ENCODE assay signal across 10 cellular contexts in the genomic region with DNA sequence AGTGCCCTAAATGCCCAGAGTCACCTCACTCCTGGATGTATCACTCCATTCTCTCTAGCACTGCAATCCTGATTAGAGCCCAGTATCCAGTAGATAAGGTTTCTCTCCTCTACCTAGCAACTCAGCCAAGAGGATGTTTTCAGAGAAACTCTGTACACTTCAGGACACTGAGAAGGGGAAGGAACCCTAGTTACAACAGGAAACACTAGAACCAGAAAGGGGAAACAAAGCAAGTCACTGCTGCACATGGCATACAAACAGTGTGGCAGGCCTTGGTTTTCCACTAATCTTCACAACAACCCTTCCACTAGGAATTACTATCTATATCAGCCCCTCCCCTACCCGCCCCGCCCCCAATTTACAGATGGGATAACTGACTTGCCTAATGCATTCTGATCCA. TPM values are rescaled to one million over a fixed set of nuclear protein-coding genes. Genes with fewer than 3 reads are reported as not detected.
DNase-seq lines count a peak whose midpoint lies in the region; ATAC-seq, FAIRE-seq and TF ChIP-seq lines count a peak whose summit lies in the region.
"Had no signal": no experiment of that assay in that cellular context is flagged by ENCODE, and none has a peak within 500 bp of the region (broad histone marks: within the 10 kb centered on the region; RNA-seq: fewer than 3 reads in every experiment).

No MANE protein-coding gene starts in this region.

- H3K4me3 Mint-ChIP-seq in T-helper 2 cell treated with Interferon-gamma antibody and Interleukin-4, amounts not matched to agents 5 μg/mL and 100 μg/mL, for 36 hours = peak overlapping the region; percentile 85

- H3K27ac ChIP-seq in GM23248 (no peak overlapping the region), keratinocyte (ENCODE audit: control insufficient read depth, insufficient read depth, low read length) (no peak overlapping the region)
- H3K27ac ChIP-seq: right lobe of liver had no signal

- H3K4me1 ChIP-seq in GM23248 (ENCODE audit: insufficient read depth) = peaks cover 26% of the 10 kb centered on the region
- peaks cover 37% of the 10 kb centered on the region for H3K4me1 ChIP-seq in keratinocyte (ENCODE audit: control insufficient read depth, extremely low read depth, insufficient read depth, low read length)

- peaks cover 13% of the 10 kb centered on the region for H3K36me3 Mint-ChIP-seq in T-helper 2 cell treated with Interferon-gamma antibody and Interleukin-4, amounts not matched to agents 5 μg/mL and 100 μg/mL, for 36 hours (ENCODE audit: low read depth)

- no peaks in the 10 kb centered on the region for H3K9me1 ChIP-seq in keratinocyte (ENCODE audit: control insufficient read depth, extremely low read depth, insufficient read depth, low read length)

- TF ChIP-seq CTCF in keratinocyte (optimal IDR thresholded peaks at IDR 0.05 in 1 of 3, IDR thresholded peaks at IDR 0.05 in 1 of 3, conservative IDR thresholded peaks at IDR 0.05 in 1 of 3; ENCODE audit: extremely low read depth in 1 of 3, insufficient read depth in 2 of 3, low read length in 3 of 3) = no peak

- DNase-seq in Ammon's horn (ENCODE audit: low spot score) (peak; percentile 7), GM23248 (no peak), keratinocyte (ENCODE audit: low read depth, low spot score) (no peak), ureter (ENCODE audit: low spot score) (no peak), NCI-H510A (lab: John Stamatoyannopoulos, UW) (no peak), HuH-7.5 (ENCODE audit: low spot score) (no peak)
- DNase-seq in T-helper 2 cell treated with Interferon-gamma antibody and Interleukin-4, amounts not matched to agents 5 μg/mL and 100 μg/mL, for 36 hours (ENCODE audit: low spot score) = no peak
- DNase-seq: heart right ventricle, right lobe of liver had no signal

- H3K9me3 Mint-ChIP-seq in T-helper 2 cell treated with Interferon-gamma antibody and Interleukin-4, amounts not matched to agents 5 μg/mL and 100 μg/mL, for 36 hours = no peaks in the 10 kb centered on the region

- H3K4me3 ChIP-seq in GM23248 = peak overlapping the region; percentile 91
- H3K4me3 ChIP-seq in keratinocyte (ENCODE audit: control insufficient read depth in 2 of 3, extremely low read depth in 1 of 3, insufficient read depth in 2 of 3, low read depth in 1 of 3, low read length in 3 of 3) = peak overlapping the region in 2 of 3 experiments; percentile 74 to 90

- H2AFZ ChIP-seq in GM23248 (no peak overlapping the region), keratinocyte (ENCODE audit: control insufficient read depth, low read length) (no peak overlapping the region)

- in situ Hi-C loops in GM23248 (cut with MboI) = no loop called here

- no peaks in the 10 kb centered on the region; the same call in 1 of the 2 replicates for H3F3A ChIP-seq in GM23248 (ENCODE audit: insufficient read depth)

- peak overlapping the region; percentile 97 for H3K4me2 ChIP-seq in GM23248 (ENCODE audit: unreplicated experiment)
- peak overlapping the region; percentile 81 for H3K4me2 ChIP-seq in keratinocyte (ENCODE audit: control insufficient read depth, extremely low read depth, insufficient read depth, low read depth, low read length)

- H3K36me3 ChIP-seq in GM23248 (ENCODE audit: low read depth) (peaks cover 5% of the 10 kb centered on the region), keratinocyte (ENCODE audit: control insufficient read depth in 2 of 2, extremely low read depth in 1 of 2, insufficient read depth in 2 of 2, low read length in 2 of 2) (peaks cover 6 to 17% of the 10 kb centered on the region in 2 experiments)

- no peak for ATAC-seq in GM18517 (IDR thresholded peaks at IDR 0.05; ENCODE audit: unreplicated experiment)
- ATAC-seq: heart right ventricle had no signal

- H3K27me3 ChIP-seq in GM23248 (replicated peaks; ENCODE audit: insufficient read depth) (no peaks in the 10 kb centered on the region), keratinocyte (ENCODE audit: control insufficient read depth, extremely low read depth, insufficient read depth, low read length) (no peaks in the 10 kb centered on the region)
- H3K27me3 ChIP-seq: heart right ventricle, right lobe of liver had no signal

- no peaks in the 10 kb centered on the region for H4K20me1 ChIP-seq in GM23248 (ENCODE audit: insufficient read depth)
- H4K20me1 ChIP-seq in keratinocyte (ENCODE audit: control insufficient read depth, extremely low read depth, insufficient read depth, low read length) = no peaks in the 10 kb centered on the region

- dilution Hi-C loops in keratinocyte (cut with MboI; ENCODE audit: extremely low pct_ligation_motif_present, low sequenced_read_pairs) = no loop called here

- H3K4me1 Mint-ChIP-seq in T-helper 2 cell treated with Interferon-gamma antibody and Interleukin-4, amounts not matched to agents 5 μg/mL and 100 μg/mL, for 36 hours (ENCODE audit: low read depth) = peaks cover 31% of the 10 kb centered on the region

- no peaks in the 10 kb centered on the region for H3K9me3 ChIP-seq in GM23248 (ENCODE audit: low read depth)
- no peaks in the 10 kb centered on the region for H3K9me3 ChIP-seq in keratinocyte (ENCODE audit: control insufficient read depth, low read depth, low read length)
- H3K9me3 ChIP-seq: heart right ventricle, right lobe of liver had no signal

- no peaks in the 10 kb centered on the region for H3K27me3 Mint-ChIP-seq in T-helper 2 cell treated with Interferon-gamma antibody and Interleukin-4, amounts not matched to agents 5 μg/mL and 100 μg/mL, for 36 hours (ENCODE audit: low read depth)

- H3K9ac ChIP-seq in GM23248 (peak overlapping the region; percentile 86; the same call in 1 of the 2 replicates), keratinocyte (ENCODE audit: control insufficient read depth, extremely low read depth, insufficient read depth, low read length) (peak overlapping the region; percentile 4)

- WGBS in GM23248 (ENCODE audit: low coverage in 1 of 2, low lambda C conversion rate in 2 of 2, missing lambda C conversion rate in 2 of 2), 2 experiments = 74 to 92% methylated on average over 2 of the region's 2 CpGs

- FAIRE-seq in keratinocyte (lab: Jason Lieb, UNC) = peak; percentile 55

- H3K27ac Mint-ChIP-seq in T-helper 2 cell treated with Interferon-gamma antibody and Interleukin-4, amounts not matched to agents 5 μg/mL and 100 μg/mL, for 36 hours = no peak overlapping the region

- H3K79me2 ChIP-seq in GM23248 (ENCODE audit: insufficient read depth) (peaks cover 64% of the 10 kb centered on the region), keratinocyte (ENCODE audit: control insufficient read depth, insufficient read depth, low read length) (peaks cover 39% of the 10 kb centered on the region)

- no peaks in the 10 kb centered on the region for H3K9me2 ChIP-seq in GM23248 (ENCODE audit: insufficient read depth)

RNA-seq across cellular contexts. Expression of a gene that starts 1.6 kb away (rescaled TPM):
- total RNA-seq in GM23248 (2014; rRNA removed; shearing (Covaris generic)) = 54.6 and 71.8 TPM in 2 replicates
- polyA plus RNA-seq in GM23248 (2016; fragmentation: Nextera tagmentation; extraction: Ambion mirVana) (87.2 and 90.0 TPM in 2 replicates), keratinocyte (20.9 to 38.6 TPM (median 36.1 TPM) in 3 replicates)
- 66.3 TPM for polyA plus RNA-seq in keratinocyte (2011; ENCODE audit: low read depth)
- polyA plus RNA-seq in keratinocyte (2011; cell fraction: cytosol; rRNA removed) = 30.0 and 40.7 TPM in 2 replicates
- polyA plus RNA-seq in keratinocyte (2011; cell fraction: nucleus; rRNA removed) = 15.6 and 20.0 TPM in 2 replicates
- polyA plus RNA-seq in keratinocyte (2012; ENCODE audit: low replicate concordance) = 36.2 and 52.0 TPM in 2 replicates
- 22.3 to 29.7 TPM (median 23.3 TPM) in 3 replicates for polyA minus RNA-seq in keratinocyte
- 18.0 TPM for polyA minus RNA-seq in keratinocyte (2011; cell fraction: cytosol; rRNA and poly(A)+ RNA removed)
- 13.7 and 14.5 TPM in 2 replicates for polyA minus RNA-seq in keratinocyte (2011; cell fraction: nucleus; rRNA and poly(A)+ RNA removed)
- 69.6 TPM for total RNA-seq in ureter
